Comparison of ENCODE assay signal across 8 cellular contexts in genomic region chr3:179526989-179527391, GRCh38. TPM values are rescaled to one million over a fixed set of nuclear protein-coding genes. Genes with fewer than 3 reads are reported as not detected.
DNase-seq lines count a peak whose midpoint lies in the region; ATAC-seq, FAIRE-seq and TF ChIP-seq lines count a peak whose summit lies in the region.

No MANE protein-coding gene starts in this region.

- H3K9ac ChIP-seq in endothelial cell of umbilical vein (replicated peaks; ENCODE audit: extremely low read depth, insufficient read depth, low read length): peak overlapping the region; percentile 47

- H4K20me1 ChIP-seq in endothelial cell of umbilical vein (replicated peaks; ENCODE audit: control insufficient read depth, extremely low read depth, insufficient read depth, low read length): no peaks in the 10 kb centered on the region

- H3K9me3 Mint-ChIP-seq in natural killer cell: no peaks in the 10 kb centered on the region

- H3K9me3 ChIP-seq in endothelial cell of umbilical vein (replicated peaks; ENCODE audit: control insufficient read depth, insufficient read depth, low read length): no peaks in the 10 kb centered on the region
- no peaks in the 10 kb centered on the region for H3K9me3 ChIP-seq in mucosa of descending colon

- peaks cover 2 to 10% of the 10 kb centered on the region in 2 donors for H3K27me3 Mint-ChIP-seq in natural killer cell (ENCODE audit: low read depth in 2 of 2)

- no peak overlapping the region for H3K4me3 Mint-ChIP-seq in natural killer cell

- no peaks in the 10 kb centered on the region for H3K79me2 ChIP-seq in endothelial cell of umbilical vein (ENCODE audit: control insufficient read depth, insufficient read depth, low read length)

- H3K4me2 ChIP-seq in endothelial cell of umbilical vein (ENCODE audit: insufficient read depth, low read length): peak overlapping the region; percentile 87

- peak overlapping the region; percentile 86 for H2AFZ ChIP-seq in endothelial cell of umbilical vein (ENCODE audit: low read depth, low read length)

- FAIRE-seq in endothelial cell of umbilical vein (lab: Jason Lieb, UNC): peak; percentile 83

- DNase-seq in COLO829 (ENCODE audit: low spot score) (peak; percentile 89), NCI-H2227 (lab: John Stamatoyannopoulos, UW; ENCODE audit: unreplicated experiment) (peak; percentile 79), endothelial cell of umbilical vein (ENCODE audit: low read depth, low spot score) (peak; percentile 94), mucosa of descending colon (peak in 1 of 3 donors; percentile 39), natural killer cell (no peak)
- no peak for DNase-seq in stimulated activated CD4-positive, alpha-beta T cell treated with anti-CD3 and anti-CD28 coated beads, Interleukin-12 subunit alpha, Interleukin-12 subunit beta, amount 100 ng/mL, for 4 hours

- no peak overlapping the region for H3K27ac Mint-ChIP-seq in natural killer cell

- ATAC-seq in mucosa of descending colon: peak; percentile 60
- ATAC-seq in HG03442 (IDR thresholded peaks at IDR 0.05; ENCODE audit: unreplicated experiment): no peak
- ATAC-seq in natural killer cell: no peak
- ATAC-seq in GM18858 (IDR thresholded peaks at IDR 0.05; ENCODE audit: unreplicated experiment): no peak

- H3K4me3 ChIP-seq in endothelial cell of umbilical vein (replicated peaks in 1 of 3; ENCODE audit: insufficient read depth in 1 of 3, low read depth in 1 of 3, low read length in 3 of 3) (peak overlapping the region in 2 of 3 experiments; percentile 18 to 40), mucosa of descending colon (no peak overlapping the region)

- TF ChIP-seq POLR2A in endothelial cell of umbilical vein (IDR thresholded peaks at IDR 0.05; ENCODE audit: low read depth, low read length): peak; percentile 31

- CTCF ChIA-PET in endothelial cell of umbilical vein (lab: Charles Lee): interaction anchor here (1.0 to 1.6 kb wide), 2 partner anchors 16 to 76 kb away, joined by 3 to 4 read pairs; partner anchors contain the start of gene GNB4

- TF ChIP-seq CTCF in endothelial cell of umbilical vein (IDR thresholded peaks at IDR 0.05; ENCODE audit: extremely low read depth in 1 of 2, insufficient read depth in 1 of 2, low read depth in 1 of 2, low read length in 2 of 2): no peak
- no peak for TF ChIP-seq CTCF in mucosa of descending colon (IDR thresholded peaks at IDR 0.05)
- TF ChIP-seq CTCF in natural killer cell (IDR thresholded peaks at IDR 0.05): no peak

- POLR2A ChIA-PET in endothelial cell of umbilical vein (lab: Charles Lee): interaction anchor here (0.6 kb wide), 1 partner anchor 319 kb away, joined by 6 read pairs; no protein-coding TSS in a partner anchor

- intact Hi-C loops in endothelial cell of umbilical vein (cut with micrococcal nuclease): loop anchor here (1.0 kb wide), 4 partner anchors 31 to 76 kb away; partner anchors contain the start of gene GNB4
- intact Hi-C loops in mucosa of descending colon (cut with DNase I, micrococcal nuclease): no loop called here
- intact Hi-C loops in natural killer cell (cut with micrococcal nuclease): no loop called here

- H3K36me3 Mint-ChIP-seq in natural killer cell: no peaks in the 10 kb centered on the region

- no peaks in the 10 kb centered on the region for H3K27me3 ChIP-seq in endothelial cell of umbilical vein (ENCODE audit: control insufficient read depth in 2 of 2, insufficient read depth in 2 of 2, low read length in 2 of 2)

- H3K4me1 Mint-ChIP-seq in natural killer cell: no peaks in the 10 kb centered on the region

- BruUV-seq in endothelial cell of umbilical vein (replicated peaks; lab: Mats Ljungman, UMichigan): TSS peak; percentile 43

- H3K9me1 ChIP-seq in endothelial cell of umbilical vein (replicated peaks; ENCODE audit: control insufficient read depth, extremely low read depth, insufficient read depth, low read length): no peaks in the 10 kb centered on the region

- H3K4me1 ChIP-seq in endothelial cell of umbilical vein (ENCODE audit: control insufficient read depth, extremely low read depth, insufficient read depth, low read length) (peaks cover 18% of the 10 kb centered on the region), mucosa of descending colon (ENCODE audit: low read depth) (no peaks in the 10 kb centered on the region)

- H3K36me3 ChIP-seq in endothelial cell of umbilical vein (ENCODE audit: control insufficient read depth in 2 of 2, extremely low read depth in 1 of 2, insufficient read depth in 2 of 2, low read length in 2 of 2) (no peaks in the 10 kb centered on the region), mucosa of descending colon (ENCODE audit: low read depth) (no peaks in the 10 kb centered on the region)

- dilution Hi-C loops in endothelial cell of umbilical vein (cut with MboI; ENCODE audit: extremely low pct_ligation_motif_present, low sequenced_read_pairs): no loop called here

- H3K27ac ChIP-seq in endothelial cell of umbilical vein (ENCODE audit: insufficient read depth, low read depth, low read length): peak overlapping the region; percentile 78

TF ChIP-seq in endothelial cell of umbilical vein, 7 proteins besides CTCF, POLR2A, EP300 and RAD21:
- TF ChIP-seq EZH2 (IDR thresholded peaks at IDR 0.05; ENCODE audit: borderline replicate concordance, low read depth, low read length, severe bottlenecking) (no peak), POLR2AphosphoS5 (IDR thresholded peaks at IDR 0.05; ENCODE audit: insufficient read depth, low read depth, low read length) (peak; percentile 62), FOS (IDR thresholded peaks at IDR 0.05; ENCODE audit: borderline replicate concordance, insufficient read depth, low read length) (peak; percentile 23)

RNA-seq across cellular contexts. Expression of gene ACTL6A, which starts 35.7 kb away (rescaled TPM):
- total RNA-seq in endothelial cell of umbilical vein (63.1 and 68.3 TPM in 2 replicates), mucosa of descending colon (10 to 100 TPM; 38.9 to 46.3 (median 40.7) TPM), natural killer cell (10 to 100 TPM; 23.1 to 29.9 (median 24.1) TPM)
- polyA plus RNA-seq in endothelial cell of umbilical vein: 55.1 and 96.2 TPM in 2 replicates
- polyA plus RNA-seq in endothelial cell of umbilical vein (2011; cell fraction: cytosol; rRNA removed): 62.0 and 82.6 TPM in 2 replicates
- polyA plus RNA-seq in endothelial cell of umbilical vein (2011; cell fraction: nucleus; rRNA removed): 65.4 and 105 TPM in 2 replicates
- 56.9 and 72.9 TPM in 2 replicates for polyA plus RNA-seq in endothelial cell of umbilical vein (2012)
- 49.1 and 51.6 TPM in 2 replicates for polyA minus RNA-seq in endothelial cell of umbilical vein
- 57.5 TPM for polyA minus RNA-seq in endothelial cell of umbilical vein (2011; cell fraction: cytosol; rRNA and poly(A)+ RNA removed)
- polyA minus RNA-seq in endothelial cell of umbilical vein (2011; cell fraction: nucleus; rRNA and poly(A)+ RNA removed): 22.0 and 39.5 TPM in 2 replicates

Comparison
In these comparisons a context has a peak if more than half of its experiments do, and no peak if none do; other contexts are left out.
1. DNase-seq: peak in COLO829 (single experiment), NCI-H2227 (single experiment) and endothelial cell of umbilical vein (single experiment); none in natural killer cell (single experiment) and stimulated activated CD4-positive, alpha-beta T cell treated with anti-CD3 and anti-CD28 coated beads, Interleukin-12 subunit alpha, Interleukin-12 subunit beta, amount 100 ng/mL, for 4 hours (single experiment).